Comparison of ENCODE assay signal across 14 cellular contexts in genomic region chr21:17438642-17439041, GRCh38.
DNase-seq lines count a peak whose midpoint lies in the region; ATAC-seq, FAIRE-seq and TF ChIP-seq lines count a peak whose summit lies in the region.
"Had no signal": no experiment of that assay in that cellular context is flagged by ENCODE, and none has a peak within 500 bp of the region (broad histone marks: within the 10 kb centered on the region; RNA-seq: fewer than 3 reads in every experiment).

No MANE protein-coding gene starts in this region.

- no peaks in the 10 kb centered on the region for H3K36me3 Mint-ChIP-seq in brain
- H3K36me3 Mint-ChIP-seq: mesothelial cell of epicardium had no signal

- H2AK5ac ChIP-seq in mesendoderm (ENCODE audit: low read length) = no peak overlapping the region

- WGBS in mesendoderm (ENCODE audit: extremely low coverage, insufficient coverage, low lambda C conversion rate) = no CpG with 5 or more reads among the region's 5 CpGs
- 23% methylated on average over 5 of the region's 5 CpGs for WGBS in hepatocyte (ENCODE audit: low lambda C conversion rate, missing lambda C conversion rate)

- no peak overlapping the region for H4K8ac ChIP-seq in mesendoderm (ENCODE audit: low read depth, low read length)

- H3K4me3 ChIP-seq in mesendoderm (ENCODE audit: low read length) (no peak overlapping the region), hepatocyte (no peak overlapping the region)
- H3K4me3 ChIP-seq: ovary, SK-N-MC, suprapubic skin had no signal

- H3K79me2 ChIP-seq in mesendoderm (ENCODE audit: control insufficient read depth, insufficient read depth, low read length) (no peaks in the 10 kb centered on the region), hepatocyte (no peaks in the 10 kb centered on the region)

- H2BK5ac ChIP-seq in mesendoderm (ENCODE audit: low read length) = no peak overlapping the region

- H3K4me3 Mint-ChIP-seq in brain = peak overlapping the region; percentile 7 to 56 (median 48)
- H3K4me3 Mint-ChIP-seq: mesothelial cell of epicardium had no signal

- no peak overlapping the region for H2AFZ ChIP-seq in hepatocyte

- H3K23ac ChIP-seq in mesendoderm (ENCODE audit: low read length) = no peak overlapping the region

- H3K9me3 ChIP-seq in hepatocyte (ENCODE audit: low read depth) = no peaks in the 10 kb centered on the region
- H3K9me3 ChIP-seq: ovary, suprapubic skin had no signal

- H2BK15ac ChIP-seq in mesendoderm (replicated peaks; ENCODE audit: low read depth) = no peak overlapping the region

- H4K5ac ChIP-seq in mesendoderm (ENCODE audit: low read length) = no peak overlapping the region

- peaks cover 0 to 4% (median 0%) of the 10 kb centered on the region in 5 experiments for H3K9me3 Mint-ChIP-seq in brain
- H3K9me3 Mint-ChIP-seq: mesothelial cell of epicardium had no signal

- FAIRE-seq in D721Med (lab: Jason Lieb, UNC) = peak; percentile 84

- no peaks in the 10 kb centered on the region for H3K9me2 ChIP-seq in hepatocyte (replicated peaks; ENCODE audit: insufficient read depth)

- H2BK120ac ChIP-seq in mesendoderm (ENCODE audit: low read depth, low read length) = no peak overlapping the region

- H3K27ac ChIP-seq in mesendoderm (ENCODE audit: low read depth, low read length) (no peak overlapping the region), hepatocyte (no peak overlapping the region)
- H3K27ac ChIP-seq: ovary, SK-N-MC, suprapubic skin had no signal

- H3K27ac Mint-ChIP-seq in brain = peak overlapping the region in 4 of 5 experiments; percentile 2 to 86 (median 66)
- H3K27ac Mint-ChIP-seq: mesothelial cell of epicardium had no signal

- H3K27me3 Mint-ChIP-seq in brain = peaks cover 7% of the 10 kb centered on the region

- peak overlapping the region; percentile 31 for H3K56ac ChIP-seq in mesendoderm (ENCODE audit: low read length)

- H3K4me2 ChIP-seq in mesendoderm (ENCODE audit: low read length) (no peak overlapping the region), hepatocyte (no peak overlapping the region)

- no peak overlapping the region for H3K4ac ChIP-seq in mesendoderm (ENCODE audit: low read depth, low read length)

- H3K4me1 ChIP-seq in mesendoderm (ENCODE audit: control insufficient read depth, low read depth, low read length) (no peaks in the 10 kb centered on the region), hepatocyte (ENCODE audit: insufficient read depth) (peaks cover 23% of the 10 kb centered on the region)

- H3K79me1 ChIP-seq in mesendoderm (ENCODE audit: low read length) = no peaks in the 10 kb centered on the region

- H4K20me1 ChIP-seq in hepatocyte (ENCODE audit: insufficient read depth, poor library complexity, severe bottlenecking) = no peaks in the 10 kb centered on the region

- H3K9ac ChIP-seq in mesendoderm (ENCODE audit: low read length) = no peak overlapping the region

- H3K36me3 ChIP-seq in mesendoderm (ENCODE audit: control insufficient read depth, insufficient read depth, low read length) (no peaks in the 10 kb centered on the region), hepatocyte (replicated peaks; ENCODE audit: insufficient read depth, low read depth) (no peaks in the 10 kb centered on the region)
- H3K36me3 ChIP-seq: ovary, suprapubic skin had no signal

- no peak for DNase-seq in D721Med (ENCODE audit: insufficient read length, low spot score)
- DNase-seq in NCI-H2171 (lab: John Stamatoyannopoulos, UW) = peak; percentile 10
- peak; percentile 70 for DNase-seq in mesendoderm
- DNase-seq in effector CD4-positive, alpha-beta T cell = no peak
- no peak for DNase-seq in stimulated activated CD4-positive, alpha-beta T cell treated with anti-CD3 and anti-CD28 coated beads, Interleukin-4, amount 100 ng/mL, for 4 hours
- DNase-seq in hepatocyte (ENCODE audit: low spot score) = no peak
- DNase-seq: activated gamma-delta T cell treated with Interleukin-2 at 50 U/mL for 16 hours, NCI-H1694 treated with DMSO at 0.1 percent for 48 hours, ovary had no signal

- TF ChIP-seq CTCF in D721Med (IDR thresholded peaks at IDR 0.05; ENCODE audit: insufficient read depth, missing control alignments) = no peak
- TF ChIP-seq CTCF in brain (conservative IDR thresholded peaks at IDR 0.05) = no peak
- TF ChIP-seq CTCF in hepatocyte (IDR thresholded peaks at IDR 0.05; ENCODE audit: poor library complexity) = no peak

- no peak overlapping the region for H3K18ac ChIP-seq in mesendoderm (ENCODE audit: low read length)

- H3K4me1 Mint-ChIP-seq in brain = peaks cover 57% of the 10 kb centered on the region

- H3K27me3 ChIP-seq in mesendoderm (ENCODE audit: insufficient read depth, low read length, poor library complexity) (no peaks in the 10 kb centered on the region), hepatocyte (no peaks in the 10 kb centered on the region)
- H3K27me3 ChIP-seq: ovary, suprapubic skin had no signal

- no peak for ATAC-seq in HG03108 (IDR thresholded peaks at IDR 0.05; ENCODE audit: unreplicated experiment)

Comparison
In these comparisons a context has a peak if more than half of its experiments do, and no peak if none do; other contexts are left out.
1. DNase-seq: peak in NCI-H2171 (single experiment) and mesendoderm (single experiment); none in D721Med (single experiment), effector CD4-positive, alpha-beta T cell (single experiment), stimulated activated CD4-positive, alpha-beta T cell treated with anti-CD3 and anti-CD28 coated beads, Interleukin-4, amount 100 ng/mL, for 4 hours (0 of 2) and hepatocyte (single experiment).